ENCODE assay signal across 17 cellular contexts in genomic region chr11:77400306-77400705, GRCh38.
DNase-seq lines count a peak whose midpoint lies in the region; ATAC-seq and TF ChIP-seq lines count a peak whose summit lies in the region.
"Had no signal": no experiment of that assay in that cellular context is flagged by ENCODE, and none has a peak within 500 bp of the region (broad histone marks: within the 10 kb centered on the region; RNA-seq: fewer than 3 reads in every experiment).

No MANE protein-coding gene starts in this region.

- H3K36me3 Mint-ChIP-seq in endodermal cell (ENCODE audit: low read depth) = peaks cover 7% of the 10 kb centered on the region

- H3K27me3 ChIP-seq in endodermal cell (ENCODE audit: control insufficient read depth, insufficient read depth, low read length, poor library complexity, severe bottlenecking) (no peaks in the 10 kb centered on the region), skeletal muscle tissue (ENCODE audit: control insufficient read depth in 3 of 3, insufficient read depth in 3 of 3, low read length in 3 of 3) (no peaks in the 10 kb centered on the region)

- no peak overlapping the region for H3K27ac Mint-ChIP-seq in endodermal cell
- H3K27ac Mint-ChIP-seq: CD4-positive, CD25-positive, alpha-beta regulatory T cell had no signal

- H3K27ac ChIP-seq in endodermal cell (ENCODE audit: low read depth, low read length) (peak overlapping the region; percentile 35), skeletal muscle tissue (ENCODE audit: low read depth, low read length) (peak overlapping the region; percentile 39)
- H3K27ac ChIP-seq: RWPE1 had no signal

- ATAC-seq in HG03442 (IDR thresholded peaks at IDR 0.05; ENCODE audit: unreplicated experiment) = no peak
- ATAC-seq: K562 had no signal

- H3K36me3 ChIP-seq in endodermal cell (ENCODE audit: control insufficient read depth, insufficient read depth, low read length) (no peaks in the 10 kb centered on the region), skeletal muscle tissue (ENCODE audit: control insufficient read depth in 3 of 3, insufficient read depth in 3 of 3, low read length in 3 of 3) (no peaks in the 10 kb centered on the region)

- TF ChIP-seq CTCF in endodermal cell (conservative IDR thresholded peaks at IDR 0.05) = no peak

- no peaks in the 10 kb centered on the region for H3K9me3 ChIP-seq in endodermal cell (ENCODE audit: control insufficient read depth, low read length)
- H3K9me3 ChIP-seq in skeletal muscle tissue (ENCODE audit: control insufficient read depth in 3 of 3, low read length in 3 of 3) = no peaks in the 10 kb centered on the region

- no peaks in the 10 kb centered on the region for H3K9me3 Mint-ChIP-seq in endodermal cell
- H3K9me3 Mint-ChIP-seq: CD4-positive, CD25-positive, alpha-beta regulatory T cell had no signal

- no peak overlapping the region for H3K4me3 ChIP-seq in endodermal cell (ENCODE audit: low read length)
- no peak overlapping the region for H3K4me3 ChIP-seq in skeletal muscle tissue (ENCODE audit: low read length in 3 of 3)
- H3K4me3 ChIP-seq: GM12878, K562 had no signal

- H3K4me1 Mint-ChIP-seq in endodermal cell = peaks cover 28% of the 10 kb centered on the region

- 88 to 93% methylated on average over 2 of the region's 2 CpGs for WGBS in endodermal cell (ENCODE audit: insufficient coverage in 1 of 2, insufficient read length in 1 of 2), 2 experiments

- H3K9ac ChIP-seq in endodermal cell (ENCODE audit: extremely low read depth, low read length, poor library complexity, severe bottlenecking) = no peak overlapping the region
- H3K9ac ChIP-seq in skeletal muscle tissue (ENCODE audit: low read depth in 1 of 3, low read length in 3 of 3) = peak overlapping the region in 1 of 3 donors; percentile 9

- no peaks in the 10 kb centered on the region for H3K27me3 Mint-ChIP-seq in endodermal cell (ENCODE audit: insufficient read depth)
- H3K27me3 Mint-ChIP-seq: CD4-positive, CD25-positive, alpha-beta regulatory T cell had no signal

- peak; percentile 60 for DNase-seq in NCI-H1694 (lab: John Stamatoyannopoulos, UW)
- peak; percentile 89 for DNase-seq in NCI-H69 (lab: John Stamatoyannopoulos, UW)
- DNase-seq in endodermal cell = no peak
- DNase-seq in glomerular visceral epithelial cell (ENCODE audit: extremely low spot score) = no peak
- DNase-seq in occipital lobe (lab: John Stamatoyannopoulos, UW) = no peak
- DNase-seq: CD4-positive, CD25-positive, alpha-beta regulatory T cell; DND-41; GDM1; HCEC 1CT; NCI-H2029 treated with DMSO at 0.1 percent for 48 hours; NCI-H2227 treated with DMSO at 0.1 percent for 48 hours; NCI-H526 treated with DMSO at 0.1 percent for 48 hours had no signal

- no peak overlapping the region for H3K4me3 Mint-ChIP-seq in endodermal cell
- H3K4me3 Mint-ChIP-seq: CD4-positive, CD25-positive, alpha-beta regulatory T cell had no signal

- peaks cover 4% of the 10 kb centered on the region for H3K4me1 ChIP-seq in endodermal cell (ENCODE audit: control insufficient read depth, insufficient read depth, low read length)
- H3K4me1 ChIP-seq in skeletal muscle tissue (ENCODE audit: control insufficient read depth in 3 of 3, insufficient read depth in 3 of 3, low read length in 3 of 3) = peaks cover 32 to 52% (median 45%) of the 10 kb centered on the region in 3 donors

Comparison
In these comparisons a context has a peak if more than half of its experiments do, and no peak if none do; other contexts are left out.
1. DNase-seq: peak in NCI-H1694 (single experiment) and NCI-H69 (single experiment); none in endodermal cell (single experiment), glomerular visceral epithelial cell (single experiment) and occipital lobe (single experiment).